ENCODE assay signal across 9 cellular contexts in the genomic region with DNA sequence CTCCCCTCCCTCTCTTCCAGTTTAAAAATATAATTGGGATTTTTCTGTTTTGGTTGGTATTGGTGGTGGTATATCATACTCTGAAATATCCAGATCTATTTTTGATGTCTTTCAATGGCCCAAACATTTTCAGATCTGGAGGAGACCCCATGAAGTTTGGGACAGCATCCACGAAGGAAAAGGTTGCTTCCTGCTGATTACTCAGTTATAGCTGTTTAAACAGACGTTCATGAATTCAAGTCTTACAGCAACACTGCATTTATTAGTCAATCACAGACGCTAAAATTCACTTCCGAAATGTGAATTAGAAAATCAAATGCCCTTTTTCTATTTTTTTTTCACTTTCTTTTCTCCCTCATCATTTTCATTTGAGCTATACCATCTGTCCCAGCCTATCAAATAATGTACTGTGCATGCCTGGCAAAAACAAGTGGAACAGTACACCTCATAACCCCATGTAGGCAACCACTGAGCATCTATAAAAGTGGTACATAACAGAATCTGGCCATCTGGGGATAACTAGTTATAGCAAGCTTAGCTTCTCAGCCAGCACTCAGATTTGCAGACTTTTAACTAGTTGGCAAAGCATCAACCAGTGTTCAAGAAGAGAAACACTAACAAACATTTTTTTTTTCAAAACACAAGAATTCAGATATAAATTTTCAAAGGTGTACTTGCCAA.
DNase-seq lines count a peak whose midpoint lies in the region; ATAC-seq and TF ChIP-seq lines count a peak whose summit lies in the region.
"Had no signal": no experiment of that assay in that cellular context is flagged by ENCODE, and none has a peak within 500 bp of the region (broad histone marks: within the 10 kb centered on the region; RNA-seq: fewer than 3 reads in every experiment).

No MANE protein-coding gene starts in this region.

- H3K9me3 ChIP-seq in KOPT-K1 (ENCODE audit: insufficient read depth, low read length, poor library complexity, severe bottlenecking): no peaks in the 10 kb centered on the region
- no peaks in the 10 kb centered on the region for H3K9me3 ChIP-seq in body of pancreas
- H3K9me3 ChIP-seq in muscle layer of colon (ENCODE audit: low read length): no peaks in the 10 kb centered on the region
- H3K9me3 ChIP-seq in Caco-2: no peaks in the 10 kb centered on the region
- H3K9me3 ChIP-seq in HAP-1: no peaks in the 10 kb centered on the region

- POLR2A ChIA-PET in Caco-2 (lab: Charles Lee): no interaction called here

- peak overlapping the region; percentile 54 for H2AFZ ChIP-seq in ACC112 (ENCODE audit: low read length, unreplicated experiment)

- TF ChIP-seq CTCF in body of pancreas (IDR thresholded peaks at IDR 0.05) (no peak), Caco-2 (IDR thresholded peaks at IDR 0.05; ENCODE audit: insufficient read depth in 1 of 2, low read depth in 1 of 2, low read length in 1 of 2, severe bottlenecking in 1 of 2, unreplicated experiment in 1 of 2) (no peak)

- WGBS in body of pancreas, 2 donors: 58 to 61% methylated on average over 4 of the region's 4 CpGs

- no peak overlapping the region for H3K4me3 Mint-ChIP-seq in Caco-2 (ENCODE audit: unreplicated experiment)

- peak overlapping the region; percentile 72 for H3K4me3 ChIP-seq in ACC112 (ENCODE audit: low read depth, low read length)
- no peak overlapping the region for H3K4me3 ChIP-seq in body of pancreas
- H3K4me3 ChIP-seq in muscle layer of colon (ENCODE audit: low read depth in 1 of 2, low read length in 2 of 2): peak overlapping the region in 1 of 2 donors; percentile 72
- no peak overlapping the region for H3K4me3 ChIP-seq in Caco-2 (ENCODE audit: low read depth, low read length)
- H3K4me3 ChIP-seq in HAP-1: no peak overlapping the region

- no peaks in the 10 kb centered on the region for H3K36me3 Mint-ChIP-seq in Caco-2 (ENCODE audit: insufficient read depth, unreplicated experiment)

- BruUV-seq in Caco-2 (replicated peaks; lab: Mats Ljungman, UMichigan): no TSS peak

- H3K4me1 ChIP-seq in ACC112 (ENCODE audit: control insufficient read depth, insufficient read depth, low read length, unreplicated experiment) (peaks cover 31% of the 10 kb centered on the region), body of pancreas (peaks cover 33% of the 10 kb centered on the region), muscle layer of colon (ENCODE audit: insufficient read depth, low read length) (peaks cover 22% of the 10 kb centered on the region), Caco-2 (no peaks in the 10 kb centered on the region), HAP-1 (no peaks in the 10 kb centered on the region)

- H3K36me3 ChIP-seq in ACC112 (ENCODE audit: insufficient read depth, low read length) (no peaks in the 10 kb centered on the region), KOPT-K1 (ENCODE audit: insufficient read depth, low read length) (no peaks in the 10 kb centered on the region; the same call in 1 of the 2 replicates), body of pancreas (replicated peaks in 1 of 2; ENCODE audit: insufficient read depth in 1 of 2, low read depth in 2 of 2) (no peaks in the 10 kb centered on the region), muscle layer of colon (ENCODE audit: insufficient read depth, low read length) (no peaks in the 10 kb centered on the region), Caco-2 (ENCODE audit: control insufficient read depth, insufficient read depth, low read length) (no peaks in the 10 kb centered on the region), HAP-1 (replicated peaks) (no peaks in the 10 kb centered on the region)

- no peak overlapping the region for H3K27ac Mint-ChIP-seq in Caco-2 (ENCODE audit: unreplicated experiment)

- no peak for ATAC-seq in body of pancreas
- no peak for ATAC-seq in HG03457 (IDR thresholded peaks at IDR 0.05; ENCODE audit: unreplicated experiment)

- TF ChIP-seq POLR2A in body of pancreas (IDR thresholded peaks at IDR 0.05): no peak

- H3K9me3 Mint-ChIP-seq in Caco-2 (ENCODE audit: unreplicated experiment): no peaks in the 10 kb centered on the region

- DNase-seq in body of pancreas: no peak
- no peak for DNase-seq in Caco-2
- no peak for DNase-seq in posterior vena cava (ENCODE audit: low spot score)
- DNase-seq in HAP-1 (ENCODE audit: low spot score in 2 of 2): no peak
- DNase-seq: NCI-H2029 treated with DMSO at 0.1 percent for 48 hours had no signal

- H3K27me3 Mint-ChIP-seq in Caco-2 (ENCODE audit: insufficient read depth, unreplicated experiment): no peaks in the 10 kb centered on the region

- CTCF ChIA-PET in Caco-2 (lab: Charles Lee): no interaction called here

- H3K4me1 Mint-ChIP-seq in Caco-2 (ENCODE audit: low read depth, unreplicated experiment): no peaks in the 10 kb centered on the region

- in situ Hi-C loops in HAP-1 (cut with MboI; ENCODE audit: low sequenced_read_pairs): no loop called here

- peaks cover 19% of the 10 kb centered on the region for H3K79me2 ChIP-seq in ACC112 (ENCODE audit: control insufficient read depth, insufficient read depth, low read length, unreplicated experiment)

- H3K27me3 ChIP-seq in ACC112 (ENCODE audit: insufficient read depth, low read length) (no peaks in the 10 kb centered on the region), body of pancreas (no peaks in the 10 kb centered on the region), muscle layer of colon (ENCODE audit: control insufficient read depth in 1 of 2, insufficient read depth in 2 of 2, low read length in 2 of 2) (no peaks in the 10 kb centered on the region), Caco-2 (replicated peaks; ENCODE audit: control insufficient read depth, insufficient read depth, low read length) (no peaks in the 10 kb centered on the region), HAP-1 (ENCODE audit: low read depth) (no peaks in the 10 kb centered on the region)

- peak overlapping the region; percentile 28 for H3K9ac ChIP-seq in muscle layer of colon (ENCODE audit: low read length)

- H3K27ac ChIP-seq in ACC112 (ENCODE audit: low read depth, low read length) (peak overlapping the region; percentile 61), KOPT-K1 (ENCODE audit: low read depth, low read length, poor library complexity, severe bottlenecking) (peak overlapping the region; percentile 88), body of pancreas (peak overlapping the region in 3 of 4 donors; percentile 24 to 67 (median 49)), muscle layer of colon (ENCODE audit: low read depth, low read length) (no peak overlapping the region)

- intact Hi-C loops in body of pancreas (cut with DNase I): no loop called here
- intact Hi-C loops in Caco-2 (cut with micrococcal nuclease; ENCODE audit: unreplicated experiment): no loop called here
- intact Hi-C loops in posterior vena cava (cut with DNase I): no loop called here
